Comparison of ENCODE assay signal across 28 cellular contexts in the genomic region with DNA sequence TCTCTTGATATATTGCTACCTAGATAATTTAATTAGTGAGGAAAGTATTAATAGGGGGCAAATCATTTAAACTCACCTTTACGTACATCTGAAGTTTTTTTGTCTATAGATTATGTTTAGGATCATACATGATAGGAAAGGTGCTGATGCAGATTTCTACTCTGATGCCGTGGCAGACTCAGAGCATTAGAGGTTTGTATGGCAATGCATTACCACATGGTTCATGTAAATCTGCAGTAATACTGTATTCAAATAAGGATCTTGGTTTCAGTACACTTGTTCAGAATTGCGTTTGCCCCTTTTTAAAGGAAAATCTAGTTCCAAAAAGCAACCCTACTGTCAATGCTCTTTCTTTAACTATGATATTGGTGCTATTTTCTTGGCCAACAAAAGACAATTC.
DNase-seq lines count a peak whose midpoint lies in the region; ATAC-seq and TF ChIP-seq lines count a peak whose summit lies in the region.
"Had no signal": no experiment of that assay in that cellular context is flagged by ENCODE, and none has a peak within 500 bp of the region (broad histone marks: within the 10 kb centered on the region; RNA-seq: fewer than 3 reads in every experiment).

No MANE protein-coding gene starts in this region.

- no peaks in the 10 kb centered on the region for H3K27me3 Mint-ChIP-seq in T-helper 2 cell treated with Interferon-gamma antibody and Interleukin-4, amounts not matched to agents 5 μg/mL and 100 μg/mL, for 36 hours (ENCODE audit: low read depth)
- H3K27me3 Mint-ChIP-seq in activated CD8-positive, alpha-beta T cell treated with anti-CD3 and anti-CD28 coated beads, Interleukin-2, amount 10 ng/mL, durations not matched to agents 7 days and 5 days (ENCODE audit: low read depth), result no peaks in the 10 kb centered on the region
- H3K27me3 Mint-ChIP-seq: stimulated activated naive B cell treated with anti-CD40 and anti-IgM and Interleukin-4, amounts not matched to agents 10 μg/mL and 1 μg/mL and 100 μg/mL, for 72 hours had no signal

- peaks cover 100% of the 10 kb centered on the region for H3K79me2 ChIP-seq in smooth muscle cell (ENCODE audit: low read depth)

- peaks cover 61% of the 10 kb centered on the region for H3K4me1 Mint-ChIP-seq in T-helper 2 cell treated with Interferon-gamma antibody and Interleukin-4, amounts not matched to agents 5 μg/mL and 100 μg/mL, for 36 hours (ENCODE audit: low read depth)
- H3K4me1 Mint-ChIP-seq in activated CD8-positive, alpha-beta T cell treated with anti-CD3 and anti-CD28 coated beads, Interleukin-2, amount 10 ng/mL, durations not matched to agents 7 days and 5 days (ENCODE audit: low read depth), result peaks cover 55% of the 10 kb centered on the region

- H3K9ac ChIP-seq in smooth muscle cell (ENCODE audit: low read depth), result no peak overlapping the region

- CTCF ChIA-PET in activated CD8-positive, alpha-beta T cell treated with anti-CD3 and anti-CD28 coated beads, Interleukin-2, amount 10 ng/mL, durations not matched to agents 7 days and 5 days (lab: Charles Lee), result no interaction called here

- TF ChIP-seq CTCF in smooth muscle cell (IDR thresholded peaks at IDR 0.05; ENCODE audit: borderline replicate concordance, insufficient read depth, poor library complexity, severe bottlenecking), result no peak

- H3K27ac ChIP-seq in KOPT-K1 (ENCODE audit: low read depth, low read length, poor library complexity, severe bottlenecking), result peak overlapping the region; percentile 55
- H3K27ac ChIP-seq in smooth muscle cell (ENCODE audit: low read depth), result peak overlapping the region; percentile 99
- H3K27ac ChIP-seq: 22Rv1, Peyer's patch, SJCRH30, transverse colon, WERI-Rb-1 had no signal

- peaks cover 38% of the 10 kb centered on the region for H3K36me3 Mint-ChIP-seq in T-helper 2 cell treated with Interferon-gamma antibody and Interleukin-4, amounts not matched to agents 5 μg/mL and 100 μg/mL, for 36 hours (ENCODE audit: low read depth)
- H3K36me3 Mint-ChIP-seq in activated CD8-positive, alpha-beta T cell treated with anti-CD3 and anti-CD28 coated beads, Interleukin-2, amount 10 ng/mL, durations not matched to agents 7 days and 5 days (ENCODE audit: low read depth), result peaks cover 46% of the 10 kb centered on the region

- no peak for ATAC-seq in activated CD8-positive, alpha-beta T cell treated with anti-CD3 and anti-CD28 coated beads, Interleukin-2, amount 10 ng/mL, durations not matched to agents 7 days and 5 days
- no peak for ATAC-seq in GM21723 (IDR thresholded peaks at IDR 0.05; ENCODE audit: unreplicated experiment)
- ATAC-seq: HCT116 had no signal

- H3K9me3 ChIP-seq in KOPT-K1 (ENCODE audit: insufficient read depth, low read length, poor library complexity, severe bottlenecking), result no peaks in the 10 kb centered on the region
- H3K9me3 ChIP-seq in smooth muscle cell (replicated peaks; ENCODE audit: low read depth), result no peaks in the 10 kb centered on the region
- H3K9me3 ChIP-seq: Caco-2, Peyer's patch, SJCRH30, transverse colon had no signal

- H2AFZ ChIP-seq in smooth muscle cell (ENCODE audit: low read depth), result no peak overlapping the region

- peak overlapping the region; percentile 92 for H3K4me2 ChIP-seq in smooth muscle cell

- WGBS in smooth muscle cell (ENCODE audit: low lambda C conversion rate), result 83% methylated on average over 3 of the region's 3 CpGs

- POLR2A ChIA-PET in activated CD8-positive, alpha-beta T cell treated with anti-CD3 and anti-CD28 coated beads, Interleukin-2, amount 10 ng/mL, durations not matched to agents 7 days and 5 days (lab: Charles Lee), result interaction anchor here (1.8 kb wide), 1 partner anchor 10 kb away, joined by 9 read pairs; no protein-coding TSS in a partner anchor

- no peak overlapping the region for H3K4me3 ChIP-seq in smooth muscle cell
- H3K4me3 ChIP-seq: Peyer's patch, SJCRH30, transverse colon had no signal

- no peak for DNase-seq in T-helper 2 cell treated with Interferon-gamma antibody and Interleukin-4, amounts not matched to agents 5 μg/mL and 100 μg/mL, for 36 hours (ENCODE audit: low spot score)
- no peak for DNase-seq in T-helper 2 cell
- DNase-seq in activated CD8-positive, alpha-beta T cell treated with anti-CD3 and anti-CD28 coated beads, Interleukin-2, amount 10 ng/mL, durations not matched to agents 7 days and 5 days, result no peak
- DNase-seq in smooth muscle cell (lab: John Stamatoyannopoulos, UW; ENCODE audit: unreplicated experiment), result no peak
- DNase-seq in DMS153 treated with DMSO at 0.1 percent for 48 hours (lab: John Stamatoyannopoulos, UW; ENCODE audit: unreplicated experiment), result no peak
- no peak for DNase-seq in NCI-H345 treated with DMSO at 0.1 percent for 48 hours (lab: John Stamatoyannopoulos, UW; ENCODE audit: unreplicated experiment)
- DNase-seq: activated gamma-delta T cell treated with Interleukin-2 at 50 U/mL for 16 hours; amniotic stem cell; Caco-2; cortex of kidney; kidney glomerular epithelial cell; mesenchymal stem cell; NCI-H1105 treated with DMSO at 0.1 percent for 48 hours; NCI-H2029 treated with DMSO at 0.1 percent for 48 hours; NCI-H446 treated with DMSO at 0.1 percent for 48 hours; NK-92 treated with Interleukin-12 subunit alpha and Interleukin-12 subunit beta, amount 100 ng/mL, for 24 hours; occipital lobe; Peyer's patch; retina; SJCRH30; stimulated activated CD4-positive, alpha-beta T cell treated with anti-CD3 and anti-CD28 coated beads, Interleukin-2, amount 100 ng/mL, for 48 hours; stimulated activated naive B cell treated with anti-CD40 and anti-IgM and Interleukin-4, amounts not matched to agents 10 μg/mL and 1 μg/mL and 100 μg/mL, for 72 hours; transverse colon; WERI-Rb-1 had no signal

- peaks cover 10% of the 10 kb centered on the region for H3F3A ChIP-seq in smooth muscle cell (ENCODE audit: low read depth)

- peaks cover 67% of the 10 kb centered on the region for H3K36me3 ChIP-seq in KOPT-K1 (ENCODE audit: insufficient read depth, low read length)
- no peaks in the 10 kb centered on the region for H3K36me3 ChIP-seq in smooth muscle cell (ENCODE audit: low read depth)
- H3K36me3 ChIP-seq: Peyer's patch, SJCRH30, transverse colon, WERI-Rb-1 had no signal

- peaks cover 44% of the 10 kb centered on the region for H3K4me1 ChIP-seq in smooth muscle cell (ENCODE audit: low read depth)
- H3K4me1 ChIP-seq: Peyer's patch had no signal

- peak overlapping the region; percentile 49 for H3K4me3 Mint-ChIP-seq in T-helper 2 cell treated with Interferon-gamma antibody and Interleukin-4, amounts not matched to agents 5 μg/mL and 100 μg/mL, for 36 hours
- peak overlapping the region; percentile 25 for H3K4me3 Mint-ChIP-seq in activated CD8-positive, alpha-beta T cell treated with anti-CD3 and anti-CD28 coated beads, Interleukin-2, amount 10 ng/mL, durations not matched to agents 7 days and 5 days
- H3K4me3 Mint-ChIP-seq: stimulated activated naive B cell treated with anti-CD40 and anti-IgM and Interleukin-4, amounts not matched to agents 10 μg/mL and 1 μg/mL and 100 μg/mL, for 72 hours had no signal

- no peak overlapping the region for H3K27ac Mint-ChIP-seq in T-helper 2 cell treated with Interferon-gamma antibody and Interleukin-4, amounts not matched to agents 5 μg/mL and 100 μg/mL, for 36 hours
- H3K27ac Mint-ChIP-seq in activated CD8-positive, alpha-beta T cell treated with anti-CD3 and anti-CD28 coated beads, Interleukin-2, amount 10 ng/mL, durations not matched to agents 7 days and 5 days, result no peak overlapping the region
- H3K27ac Mint-ChIP-seq: stimulated activated naive B cell treated with anti-CD40 and anti-IgM and Interleukin-4, amounts not matched to agents 10 μg/mL and 1 μg/mL and 100 μg/mL, for 72 hours had no signal

- H3K9me3 Mint-ChIP-seq in T-helper 2 cell treated with Interferon-gamma antibody and Interleukin-4, amounts not matched to agents 5 μg/mL and 100 μg/mL, for 36 hours, result no peaks in the 10 kb centered on the region
- peaks cover 7% of the 10 kb centered on the region for H3K9me3 Mint-ChIP-seq in activated CD8-positive, alpha-beta T cell treated with anti-CD3 and anti-CD28 coated beads, Interleukin-2, amount 10 ng/mL, durations not matched to agents 7 days and 5 days (ENCODE audit: insufficient read depth)
- H3K9me3 Mint-ChIP-seq: stimulated activated naive B cell treated with anti-CD40 and anti-IgM and Interleukin-4, amounts not matched to agents 10 μg/mL and 1 μg/mL and 100 μg/mL, for 72 hours had no signal

- peaks cover 100% of the 10 kb centered on the region for H4K20me1 ChIP-seq in smooth muscle cell (ENCODE audit: low read depth)

- H3K27me3 ChIP-seq in smooth muscle cell (ENCODE audit: low read depth), result no peaks in the 10 kb centered on the region
- H3K27me3 ChIP-seq: Peyer's patch, SJCRH30, transverse colon had no signal
